In genomic region chr3:57068437-57069089, GRCh38 we compare ENCODE assay signal across 8 cellular contexts. TPM values are rescaled to one million over a fixed set of nuclear protein-coding genes. Genes with fewer than 3 reads are reported as not detected.
DNase-seq lines count a peak whose midpoint lies in the region; ATAC-seq and TF ChIP-seq lines count a peak whose summit lies in the region.

No MANE protein-coding gene starts in this region.

- H4K20me1 ChIP-seq in OCI-LY1 (ENCODE audit: insufficient read depth, low read length) = no peaks in the 10 kb centered on the region

- 0 out of 2 replicates have a peak, but pooled peaks cover 3% of the 10 kb centered on the region for H3F3A ChIP-seq in OCI-LY1 (ENCODE audit: insufficient read depth, low read length)

- 16 to 39% methylated on average over 11 of the region's 11 CpGs for WGBS in esophagus, 2 donors

- H3K4me3 Mint-ChIP-seq in activated T-cell treated with anti-CD3 and anti-CD28 coated beads, Interleukin-2, amount 50 U/mL, for 4 hours = no peak overlapping the region

- H3K9me2 ChIP-seq in OCI-LY1 (ENCODE audit: low read depth, low read length) = no peaks in the 10 kb centered on the region

- no peak for TF ChIP-seq CTCF in OCI-LY1 (IDR thresholded peaks at IDR 0.05; ENCODE audit: low read length)
- TF ChIP-seq CTCF in neutrophil (IDR thresholded peaks at IDR 0.05) = no peak

- no peaks in the 10 kb centered on the region for H3K9me3 Mint-ChIP-seq in activated T-cell treated with anti-CD3 and anti-CD28 coated beads, Interleukin-2, amount 50 U/mL, for 4 hours

- H3K27me3 ChIP-seq in OCI-LY1 (ENCODE audit: insufficient read depth, low read length) (no peaks in the 10 kb centered on the region), esophagus (ENCODE audit: control insufficient read depth in 1 of 2, insufficient read depth in 2 of 2, low read length in 2 of 2) (no peaks in the 10 kb centered on the region), neutrophil (no peaks in the 10 kb centered on the region), H7 (ENCODE audit: control insufficient read depth, insufficient read depth, low read length) (no peaks in the 10 kb centered on the region)

- peak overlapping the region; percentile 29; the same call in 1 of the 2 replicates for H3K9ac ChIP-seq in OCI-LY1 (ENCODE audit: low read length)

- H3K27ac ChIP-seq in OCI-LY1 (ENCODE audit: low read depth, low read length, poor library complexity, severe bottlenecking) (peak overlapping the region; percentile 92), esophagus (ENCODE audit: low read depth in 2 of 2, low read length in 1 of 2) (peak overlapping the region; percentile 78 to 89), neutrophil (peak overlapping the region; percentile 57)

- H3K4me2 ChIP-seq in OCI-LY1 (ENCODE audit: low read length) = peak overlapping the region; percentile 56

- H3K9me3 ChIP-seq in OCI-LY1 (ENCODE audit: low read length) (0 out of 2 replicates have a peak, but pooled peaks cover 2% of the 10 kb centered on the region), esophagus (ENCODE audit: control insufficient read depth in 2 of 2, insufficient read depth in 1 of 2, low read depth in 1 of 2, low read length in 1 of 2) (no peaks in the 10 kb centered on the region), neutrophil (no peaks in the 10 kb centered on the region)

- peak overlapping the region; percentile 24 for H3K4me3 ChIP-seq in OCI-LY1 (ENCODE audit: low read depth, low read length, poor library complexity, severe bottlenecking)
- peak overlapping the region in 1 of 2 donors; percentile 6 for H3K4me3 ChIP-seq in esophagus (ENCODE audit: low read depth in 1 of 2, low read length in 2 of 2)
- no peak overlapping the region for H3K4me3 ChIP-seq in neutrophil (ENCODE audit: low read depth in 1 of 2, low read length in 1 of 2)
- no peak overlapping the region for H3K4me3 ChIP-seq in H7 (ENCODE audit: insufficient read depth, low read depth, low read length)

- H3K4me1 ChIP-seq in OCI-LY1 (ENCODE audit: insufficient read depth, low read length, severe bottlenecking) = peaks cover 55% of the 10 kb centered on the region
- peaks cover 3 to 6% of the 10 kb centered on the region in 2 donors for H3K4me1 ChIP-seq in esophagus (ENCODE audit: control insufficient read depth in 2 of 2, insufficient read depth in 2 of 2, low read length in 1 of 2)
- peaks cover 32 to 37% of the 10 kb centered on the region in 2 experiments for H3K4me1 ChIP-seq in neutrophil (ENCODE audit: control insufficient read depth in 1 of 2, insufficient read depth in 1 of 2, low read depth in 1 of 2, low read length in 1 of 2)

- no peaks in the 10 kb centered on the region for H3K36me3 Mint-ChIP-seq in activated T-cell treated with anti-CD3 and anti-CD28 coated beads, Interleukin-2, amount 50 U/mL, for 4 hours (ENCODE audit: insufficient read depth)

- ATAC-seq in activated T-cell treated with anti-CD3 and anti-CD28 coated beads, Interleukin-2, amount 50 U/mL, for 4 hours = peak; percentile 37 to 52
- peak; percentile 96 for ATAC-seq in HG02938 (IDR thresholded peaks at IDR 0.05; ENCODE audit: unreplicated experiment)

- no peak for DNase-seq in activated T-cell treated with anti-CD3 and anti-CD28 coated beads, Interleukin-2, amount 50 U/mL, for 4 hours
- no peak for DNase-seq in activated T-cell treated with anti-CD3 and anti-CD28 coated beads, Interleukin-2, amount 50 U/mL, for 48 hours
- no peak for DNase-seq in COR-L47 (lab: John Stamatoyannopoulos, UW)
- DNase-seq in H7 = no peak

- H3K4me1 Mint-ChIP-seq in activated T-cell treated with anti-CD3 and anti-CD28 coated beads, Interleukin-2, amount 50 U/mL, for 4 hours (ENCODE audit: low read depth) = peaks cover 3% of the 10 kb centered on the region

- peaks cover 24% of the 10 kb centered on the region for H3K27me3 Mint-ChIP-seq in activated T-cell treated with anti-CD3 and anti-CD28 coated beads, Interleukin-2, amount 50 U/mL, for 4 hours (ENCODE audit: low read depth)

- H3K36me3 ChIP-seq in OCI-LY1 (ENCODE audit: insufficient read depth, low read length) (no peaks in the 10 kb centered on the region), esophagus (ENCODE audit: control insufficient read depth in 2 of 2, insufficient read depth in 2 of 2, low read length in 1 of 2) (no peaks in the 10 kb centered on the region), neutrophil (no peaks in the 10 kb centered on the region), H7 (replicated peaks; ENCODE audit: control insufficient read depth, insufficient read depth, low read length) (no peaks in the 10 kb centered on the region; the same call in 1 of the 2 replicates)

- H2AFZ ChIP-seq in OCI-LY1 (ENCODE audit: low read length) = no peak overlapping the region

- no peaks in the 10 kb centered on the region for H3K79me2 ChIP-seq in OCI-LY1 (ENCODE audit: insufficient read depth, low read length)

RNA-seq across cellular contexts. Expression of gene SPATA12, which starts 8.1 kb away (rescaled TPM):
- total RNA-seq in activated T-cell treated with anti-CD3 and anti-CD28 coated beads, Interleukin-2, amount 50 U/mL, for 4 hours = not detected
- polyA plus RNA-seq in esophagus = under 1 TPM; 0.02 to 0.05 TPM
- total RNA-seq in H7 (2014; rRNA removed; shearing (Covaris generic)) = 0.14 TPM in 1 of 2 replicates, not detected in the other
